In genomic region chr1:25309085-25309484, GRCh38 we compare ENCODE assay signal across 9 cellular contexts. TPM values are rescaled to one million over a fixed set of nuclear protein-coding genes. Genes with fewer than 3 reads are reported as not detected.
"Had no signal": no experiment of that assay in that cellular context is flagged by ENCODE, and none has a peak within 500 bp of the region (broad histone marks: within the 10 kb centered on the region; RNA-seq: fewer than 3 reads in every experiment).

No MANE protein-coding gene starts in this region.

RNA-seq across cellular contexts. Expression of gene RHD, which starts 36.8 kb away (rescaled TPM):
- total RNA-seq: activated B cell treated with CpG ODN at 0.5 μM for 24 hours; activated CD4-positive, alpha-beta T cell treated with anti-CD3 and anti-CD28 coated beads for 36 hours; activated T-helper 2 cell treated with anti-CD3 and anti-CD28 coated beads, Interferon-gamma antibody, Interleukin-2, Interleukin-4, amounts not matched to agents 10 μg/mL and 5 μg/mL and 100 μg/mL, durations not matched to agents 14 hours and 24 hours and 36 hours; bronchial epithelial cell; epithelial cell of proximal tubule; lower leg skin; myocyte; smooth muscle cell had no signal
- polyA plus RNA-seq: heart right ventricle, smooth muscle cell had no signal
